Comparison of ENCODE assay signal across 8 cellular contexts in the genomic region with DNA sequence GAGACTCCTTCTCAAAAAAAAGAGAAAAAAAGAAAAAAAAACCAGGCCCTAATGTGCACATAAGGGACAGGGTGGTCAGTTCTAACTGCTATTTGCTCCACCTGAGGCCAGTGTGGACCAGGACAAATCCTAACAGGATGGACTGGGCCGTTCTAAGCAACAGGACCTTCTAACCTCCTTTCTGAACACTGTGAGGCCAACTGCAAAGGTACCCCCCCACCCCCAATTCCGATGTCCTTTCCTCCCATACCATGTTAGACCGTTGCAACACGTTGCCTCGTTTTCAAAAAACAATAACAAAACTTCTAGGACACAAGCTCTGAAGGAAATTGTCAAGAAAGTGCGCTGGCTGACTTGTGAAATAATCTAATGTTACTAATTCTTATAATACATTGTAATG. TPM values are rescaled to one million over a fixed set of nuclear protein-coding genes. Genes with fewer than 3 reads are reported as not detected.
A peak's percentile ranks its signal among the peaks of the same experiment; 100 is the strongest.
DNase-seq lines count a peak whose midpoint lies in the region; ATAC-seq, FAIRE-seq and TF ChIP-seq lines count a peak whose summit lies in the region.

No MANE protein-coding gene starts in this region.

- no peak for TF ChIP-seq CTCF in C4-2B (conservative IDR thresholded peaks at IDR 0.05)
- TF ChIP-seq CTCF in Loucy (conservative IDR thresholded peaks at IDR 0.05; ENCODE audit: low read length), result no peak
- TF ChIP-seq CTCF in nephron (IDR thresholded peaks at IDR 0.05; ENCODE audit: unreplicated experiment in 3 of 3), result no peak

- H3K9me3 Mint-ChIP-seq in nephron, result no peaks in the 10 kb centered on the region

- no peak for FAIRE-seq in GM12892 (lab: Jason Lieb, UNC)

- peaks cover 39% of the 10 kb centered on the region for H3K4me1 Mint-ChIP-seq in nephron

- H3K9me3 ChIP-seq in Loucy (ENCODE audit: insufficient read depth, low read depth, low read length), result no peaks in the 10 kb centered on the region

- no peaks in the 10 kb centered on the region for H3K27me3 ChIP-seq in Loucy (ENCODE audit: insufficient read depth, low read length, poor library complexity, severe bottlenecking)

- no peaks in the 10 kb centered on the region for H3K9me2 ChIP-seq in Loucy (replicated peaks; ENCODE audit: low read depth, low read length)

- H3K36me3 Mint-ChIP-seq in nephron (ENCODE audit: low read depth), result peaks cover 36% of the 10 kb centered on the region

- peaks cover 32% of the 10 kb centered on the region for H3K4me1 ChIP-seq in Loucy (ENCODE audit: insufficient read depth, low read length, poor library complexity, severe bottlenecking)

- H3K36me3 ChIP-seq in Loucy (ENCODE audit: insufficient read depth, low read length), result peaks cover 6% of the 10 kb centered on the region; the same call in 1 of the 2 replicates

- H3K79me2 ChIP-seq in Loucy (ENCODE audit: insufficient read depth, low read length), result peaks cover 61% of the 10 kb centered on the region

- TF ChIP-seq POLR2A in GM12892 (IDR thresholded peaks at IDR 0.05; ENCODE audit: low read depth, low read length), result no peak

- H3K4me2 ChIP-seq in Loucy (ENCODE audit: low read depth, low read length, poor library complexity, severe bottlenecking), result peak overlapping the region; percentile 78

- H3K27ac Mint-ChIP-seq in nephron, result peak overlapping the region; percentile 87 to 92 (median 91)

- H2AFZ ChIP-seq in Loucy (ENCODE audit: low read length), result peak overlapping the region; percentile 64

- H3F3A ChIP-seq in Loucy (ENCODE audit: low read depth), result no peaks in the 10 kb centered on the region

- no peak for ATAC-seq in GM21360 (IDR thresholded peaks at IDR 0.05; ENCODE audit: unreplicated experiment)

- peak overlapping the region; percentile 85 for H3K4me3 ChIP-seq in Loucy (ENCODE audit: low read length, poor library complexity, severe bottlenecking)

- peak overlapping the region; percentile 99 for H3K27ac ChIP-seq in C4-2B

- DNase-seq in dedifferentiated amniotic fluid mesenchymal stem cell (ENCODE audit: extremely low spot score) (peak; percentile 34), GM12892 (ENCODE audit: insufficient read length) (no peak), HPDE6-E6E7 (ENCODE audit: extremely low spot score) (no peak)
- DNase-seq in stimulated activated CD4-positive, alpha-beta T cell treated with anti-CD3 and anti-CD28 coated beads, Interleukin-12 subunit alpha, Interleukin-12 subunit beta, amount 100 ng/mL, for 4 hours, result no peak

- no peaks in the 10 kb centered on the region for H3K27me3 Mint-ChIP-seq in nephron (ENCODE audit: low read depth)

- H3K4me3 Mint-ChIP-seq in nephron, result peak overlapping the region; percentile 84 to 91 (median 90)

- peaks cover 40% of the 10 kb centered on the region for H4K20me1 ChIP-seq in Loucy (ENCODE audit: insufficient read depth, low read length, poor library complexity, severe bottlenecking)

- H3K9ac ChIP-seq in Loucy (ENCODE audit: low read depth, low read length, poor library complexity, severe bottlenecking), result peak overlapping the region; percentile 72

RNA-seq across cellular contexts. Expression of a gene that starts 1.2 kb away (rescaled TPM):
- 30.6 TPM for polyA plus RNA-seq in GM12892 (2012; ENCODE audit: missing spikeins)

RNA-seq across cellular contexts. Expression of a gene that starts 1.7 kb away (rescaled TPM):
- polyA plus RNA-seq in GM12892 (2012; ENCODE audit: missing spikeins), result 47.6 TPM

RNA-seq across cellular contexts. Expression of a gene that starts 50.9 kb away (rescaled TPM):
- 40.0 TPM for polyA plus RNA-seq in GM12892 (2012; ENCODE audit: missing spikeins)
